30 cellular contexts compared by ENCODE assay signal in the genomic region with DNA sequence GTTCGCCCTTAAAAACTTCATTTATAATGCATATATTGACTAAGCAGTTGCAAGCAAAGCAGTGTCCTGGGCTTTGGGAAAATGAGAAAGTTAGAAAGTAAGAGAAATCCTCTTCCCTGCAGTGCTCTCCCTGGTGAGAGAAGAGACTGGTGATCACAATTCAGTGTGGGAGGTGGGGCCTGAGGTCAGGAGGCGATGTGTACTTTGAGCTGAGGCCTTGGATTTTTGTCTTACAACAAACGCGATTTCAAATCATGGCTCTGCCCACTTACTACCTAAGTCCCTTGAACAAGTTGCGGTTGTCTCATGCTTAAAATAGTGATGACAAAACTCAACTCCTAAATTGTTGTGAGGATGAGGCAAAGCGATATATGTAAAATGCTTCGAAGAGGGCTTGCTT.
"Had no signal": no experiment of that assay in that cellular context is flagged by ENCODE, and none has a peak within 500 bp of the region (broad histone marks: within the 10 kb centered on the region; RNA-seq: fewer than 3 reads in every experiment).

No MANE protein-coding gene starts in this region.

- H3K9me3 ChIP-seq: ascending aorta, SJSA1, SK-N-SH had no signal

- H3K4me1 ChIP-seq: ascending aorta, SJSA1 had no signal

- FAIRE-seq: TTC549 had no signal

- H3K27me3 ChIP-seq: ascending aorta, cardiac muscle cell, SJSA1 had no signal

- H3K27me3 Mint-ChIP-seq: activated B cell treated with CpG ODN at 0.5 μM for 24 hours; activated naive CD4-positive, alpha-beta T cell treated with anti-CD3 and anti-CD28 coated beads, Interleukin-2, amount 50 U/mL, for 24 hours; activated T-helper 17 cell treated with anti-CD3 and anti-CD28 coated beads, Interleukin-2, amount 50 U/mL, for 72 hours had no signal

- H3K4me3 ChIP-seq: ascending aorta, cardiac muscle cell, SJSA1 had no signal

- H3K27ac ChIP-seq: ascending aorta, cardiac muscle cell, SJSA1 had no signal

- H3K9me2 ChIP-seq: SK-N-SH had no signal

- H3K9ac ChIP-seq: SK-N-SH had no signal

- H3K4me1 Mint-ChIP-seq: activated B cell treated with CpG ODN at 0.5 μM for 24 hours; activated naive CD4-positive, alpha-beta T cell treated with anti-CD3 and anti-CD28 coated beads, Interleukin-2, amount 50 U/mL, for 24 hours; activated naive CD8-positive, alpha-beta T cell treated with anti-CD3 and anti-CD28 coated beads, Interleukin-2, amount 10 ng/mL, durations not matched to agents 7 days and 5 days; activated T-helper 17 cell treated with anti-CD3 and anti-CD28 coated beads, Interleukin-2, amount 50 U/mL, for 72 hours; central memory CD8-positive, alpha-beta T cell had no signal

- H3K4me2 ChIP-seq: SK-N-SH had no signal

- H3K27ac Mint-ChIP-seq: activated B cell treated with CpG ODN at 0.5 μM for 24 hours; activated CD8-positive, alpha-beta T cell treated with anti-CD3 and anti-CD28 coated beads for 36 hours; activated naive CD4-positive, alpha-beta T cell treated with anti-CD3 and anti-CD28 coated beads, Interleukin-2, amount 50 U/mL, for 24 hours; activated naive CD8-positive, alpha-beta T cell treated with anti-CD3 and anti-CD28 coated beads, Interleukin-2, amount 10 ng/mL, durations not matched to agents 7 days and 5 days; activated T-cell treated with anti-CD3 and anti-CD28 coated beads, Interleukin-2, amount 50 U/mL, for 72 hours; activated T-helper 17 cell treated with anti-CD3 and anti-CD28 coated beads, Interleukin-2, amount 50 U/mL, for 72 hours; T-helper 1 cell treated with Interleukin-12 subunit alpha and Interleukin-12 subunit beta and Interleukin-4 antibody, amounts not matched to agents 30 μg/mL and 1 μg/mL, for 36 hours; T-helper 2 cell treated with Interferon-gamma antibody and Interleukin-4, amounts not matched to agents 5 μg/mL and 100 μg/mL, for 36 hours had no signal

- DNase-seq: activated B cell treated with CpG ODN at 0.5 μM for 24 hours; activated CD4-positive, alpha-beta T cell treated with anti-CD3 and anti-CD28 coated beads for 1 hour; activated CD4-positive, alpha-beta T cell treated with anti-CD3 and anti-CD28 coated beads for 48 hours; activated CD8-positive, alpha-beta T cell treated with anti-CD3 and anti-CD28 coated beads for 36 hours; activated effector memory CD4-positive, alpha-beta T cell treated with anti-CD3 and anti-CD28 coated beads, Interleukin-2, amount 50 U/mL, for 16 hours; activated naive CD4-positive, alpha-beta T cell; activated naive CD8-positive, alpha-beta T cell treated with anti-CD3 and anti-CD28 coated beads, Interleukin-2, amount 10 ng/mL, durations not matched to agents 7 days and 5 days; activated T-cell treated with anti-CD3 and anti-CD28 coated beads, Interleukin-2, amount 50 U/mL, for 1 hour; activated T-cell treated with anti-CD3 and anti-CD28 coated beads, Interleukin-2, amount 50 U/mL, for 72 hours; amygdala; MM.1S; MV-4-11; NCI-H1092; NCI-H1436 treated with DMSO at 0.1 percent for 48 hours; NCI-H1694 treated with DMSO at 0.1 percent for 48 hours; NCI-H2029; NCI-H345; NCI-H524 treated with DMSO at 0.1 percent for 48 hours; NK-92 treated with Interleukin-12 subunit alpha and Interleukin-12 subunit beta, amount 100 ng/mL, for 24 hours; SHP77; SK-N-SH had no signal

- H3K36me3 Mint-ChIP-seq: activated naive CD4-positive, alpha-beta T cell treated with anti-CD3 and anti-CD28 coated beads, Interleukin-2, amount 50 U/mL, for 24 hours; activated naive CD8-positive, alpha-beta T cell treated with anti-CD3 and anti-CD28 coated beads, Interleukin-2, amount 10 ng/mL, durations not matched to agents 7 days and 5 days had no signal

- H3K9me3 Mint-ChIP-seq: activated B cell treated with CpG ODN at 0.5 μM for 24 hours; activated CD8-positive, alpha-beta T cell treated with anti-CD3 and anti-CD28 coated beads for 36 hours; activated naive CD4-positive, alpha-beta T cell treated with anti-CD3 and anti-CD28 coated beads, Interleukin-2, amount 50 U/mL, for 24 hours; activated naive CD8-positive, alpha-beta T cell treated with anti-CD3 and anti-CD28 coated beads, Interleukin-2, amount 10 ng/mL, durations not matched to agents 7 days and 5 days; activated T-helper 17 cell treated with anti-CD3 and anti-CD28 coated beads, Interleukin-2, amount 50 U/mL, for 72 hours; central memory CD8-positive, alpha-beta T cell; T-helper 1 cell treated with Interleukin-12 subunit alpha and Interleukin-12 subunit beta and Interleukin-4 antibody, amounts not matched to agents 30 μg/mL and 1 μg/mL, for 36 hours; T-helper 2 cell treated with Interferon-gamma antibody and Interleukin-4, amounts not matched to agents 5 μg/mL and 100 μg/mL, for 36 hours had no signal

- H3K4me3 Mint-ChIP-seq: activated B cell treated with CpG ODN at 0.5 μM for 24 hours; activated CD8-positive, alpha-beta T cell treated with anti-CD3 and anti-CD28 coated beads for 36 hours; activated naive CD4-positive, alpha-beta T cell treated with anti-CD3 and anti-CD28 coated beads, Interleukin-2, amount 50 U/mL, for 24 hours; activated naive CD8-positive, alpha-beta T cell treated with anti-CD3 and anti-CD28 coated beads, Interleukin-2, amount 10 ng/mL, durations not matched to agents 7 days and 5 days; activated T-cell treated with anti-CD3 and anti-CD28 coated beads, Interleukin-2, amount 50 U/mL, for 72 hours; activated T-helper 17 cell treated with anti-CD3 and anti-CD28 coated beads, Interleukin-2, amount 50 U/mL, for 72 hours; central memory CD8-positive, alpha-beta T cell; T-helper 1 cell treated with Interleukin-12 subunit alpha and Interleukin-12 subunit beta and Interleukin-4 antibody, amounts not matched to agents 30 μg/mL and 1 μg/mL, for 36 hours; T-helper 2 cell treated with Interferon-gamma antibody and Interleukin-4, amounts not matched to agents 5 μg/mL and 100 μg/mL, for 36 hours had no signal

- H3K36me3 ChIP-seq: ascending aorta, cardiac muscle cell, SJSA1 had no signal

- ATAC-seq: activated CD8-positive, alpha-beta T cell treated with anti-CD3 and anti-CD28 coated beads for 36 hours; activated T-cell treated with anti-CD3 and anti-CD28 coated beads, Interleukin-2, amount 50 U/mL, for 72 hours; activated T-helper 17 cell treated with anti-CD3 and anti-CD28 coated beads, Interleukin-2, amount 50 U/mL, for 72 hours had no signal
